9 cellular contexts compared by ENCODE assay signal in genomic region chr21:25456672-25457071, GRCh38.
DNase-seq lines count a peak whose midpoint lies in the region; ATAC-seq, FAIRE-seq and TF ChIP-seq lines count a peak whose summit lies in the region.
"Had no signal": no experiment of that assay in that cellular context is flagged by ENCODE, and none has a peak within 500 bp of the region (broad histone marks: within the 10 kb centered on the region; RNA-seq: fewer than 3 reads in every experiment).

No MANE protein-coding gene starts in this region.

- H3K27me3 ChIP-seq in astrocyte (ENCODE audit: insufficient read depth, low read length): no peaks in the 10 kb centered on the region
- no peaks in the 10 kb centered on the region for H3K27me3 ChIP-seq in sigmoid colon
- no peaks in the 10 kb centered on the region for H3K27me3 ChIP-seq in upper lobe of left lung

- H3K36me3 ChIP-seq in astrocyte (ENCODE audit: insufficient read depth, low read length) (no peaks in the 10 kb centered on the region), sigmoid colon (no peaks in the 10 kb centered on the region), upper lobe of left lung (no peaks in the 10 kb centered on the region)

- no peaks in the 10 kb centered on the region for H3K79me2 ChIP-seq in astrocyte (ENCODE audit: insufficient read depth, low read length)

- peak overlapping the region; percentile 48 for H3K9ac ChIP-seq in astrocyte (ENCODE audit: low read length)

- FAIRE-seq in astrocyte (lab: Jason Lieb, UNC): no peak

- H3K4me3 Mint-ChIP-seq in astrocyte (ENCODE audit: unreplicated experiment): no peak overlapping the region
- H3K4me3 Mint-ChIP-seq in stimulated activated naive B cell treated with anti-CD40 and anti-IgM and Interleukin-4, amounts not matched to agents 10 μg/mL and 1 μg/mL and 100 μg/mL, for 72 hours: peak overlapping the region; percentile 62 to 63

- H3K9me3 ChIP-seq in astrocyte (ENCODE audit: insufficient read depth, low read depth, low read length): no peaks in the 10 kb centered on the region
- no peaks in the 10 kb centered on the region for H3K9me3 ChIP-seq in sigmoid colon
- no peaks in the 10 kb centered on the region for H3K9me3 ChIP-seq in upper lobe of left lung

- H3K4me2 ChIP-seq in astrocyte (ENCODE audit: low read length): peak overlapping the region; percentile 64

- peaks cover 15% of the 10 kb centered on the region for H3K4me1 Mint-ChIP-seq in astrocyte (ENCODE audit: low read depth, unreplicated experiment)
- peaks cover 40 to 67% of the 10 kb centered on the region in 2 donors for H3K4me1 Mint-ChIP-seq in stimulated activated naive B cell treated with anti-CD40 and anti-IgM and Interleukin-4, amounts not matched to agents 10 μg/mL and 1 μg/mL and 100 μg/mL, for 72 hours

- TF ChIP-seq CTCF in astrocyte (IDR thresholded peaks at IDR 0.05; ENCODE audit: insufficient read depth, low read depth, low read length): no peak
- TF ChIP-seq CTCF in sigmoid colon (IDR thresholded peaks at IDR 0.05): no peak
- TF ChIP-seq CTCF in upper lobe of left lung (IDR thresholded peaks at IDR 0.05): no peak

- no peaks in the 10 kb centered on the region for H3K9me3 Mint-ChIP-seq in astrocyte (ENCODE audit: unreplicated experiment)
- peaks cover 8 to 9% of the 10 kb centered on the region in 2 donors for H3K9me3 Mint-ChIP-seq in stimulated activated naive B cell treated with anti-CD40 and anti-IgM and Interleukin-4, amounts not matched to agents 10 μg/mL and 1 μg/mL and 100 μg/mL, for 72 hours

- H3K27ac ChIP-seq in astrocyte (ENCODE audit: low read depth, low read length): peak overlapping the region; percentile 76
- no peak overlapping the region for H3K27ac ChIP-seq in sigmoid colon
- H3K27ac ChIP-seq in upper lobe of left lung: no peak overlapping the region

- no peaks in the 10 kb centered on the region for H3K27me3 Mint-ChIP-seq in astrocyte (ENCODE audit: low read depth, unreplicated experiment)
- no peaks in the 10 kb centered on the region for H3K27me3 Mint-ChIP-seq in stimulated activated naive B cell treated with anti-CD40 and anti-IgM and Interleukin-4, amounts not matched to agents 10 μg/mL and 1 μg/mL and 100 μg/mL, for 72 hours

- H3K4me3 ChIP-seq in astrocyte (ENCODE audit: insufficient read depth, low read depth, low read length): no peak overlapping the region
- H3K4me3 ChIP-seq in sigmoid colon: no peak overlapping the region
- H3K4me3 ChIP-seq in upper lobe of left lung: no peak overlapping the region

- H3K4me1 ChIP-seq in astrocyte (ENCODE audit: insufficient read depth, low read length) (peaks cover 7% of the 10 kb centered on the region), sigmoid colon (peaks cover 0 to 8% (median 2%) of the 10 kb centered on the region in 4 donors), upper lobe of left lung (peaks cover 0 to 13% (median 7%) of the 10 kb centered on the region in 4 donors)

- H2AFZ ChIP-seq in astrocyte (ENCODE audit: low read depth, low read length): no peak overlapping the region

- no peaks in the 10 kb centered on the region for H4K20me1 ChIP-seq in astrocyte (ENCODE audit: insufficient read depth, low read length)

- WGBS in sigmoid colon, 2 donors: 57 to 60% methylated on average over 3 of the region's 3 CpGs
- WGBS in upper lobe of left lung, 2 donors: 61 to 70% methylated on average over 3 of the region's 3 CpGs

- TF ChIP-seq EP300 in sigmoid colon (IDR thresholded peaks at IDR 0.05) (no peak), upper lobe of left lung (IDR thresholded peaks at IDR 0.05) (no peak)

- ATAC-seq in activated CD4-positive, CD25-positive, alpha-beta regulatory T cell treated with anti-CD3 and anti-CD28 coated beads, Interleukin-2, amount 50 U/mL, for 24 hours: peak; percentile 73 to 78
- ATAC-seq in HG03196 (IDR thresholded peaks at IDR 0.05; ENCODE audit: unreplicated experiment) (peak; percentile 49), upper lobe of left lung (ENCODE audit: low FRiP score in 2 of 2) (no peak)
- ATAC-seq in stimulated activated naive B cell treated with anti-CD40 and anti-IgM and Interleukin-4, amounts not matched to agents 10 μg/mL and 1 μg/mL and 100 μg/mL, for 72 hours (replicated peaks): peak; percentile 79 to 81
- ATAC-seq: Panc1 had no signal

- peak overlapping the region; percentile 54 for H3K27ac Mint-ChIP-seq in astrocyte (ENCODE audit: unreplicated experiment)
- peak overlapping the region; percentile 98 for H3K27ac Mint-ChIP-seq in stimulated activated naive B cell treated with anti-CD40 and anti-IgM and Interleukin-4, amounts not matched to agents 10 μg/mL and 1 μg/mL and 100 μg/mL, for 72 hours

- peaks cover 1% of the 10 kb centered on the region for H3K36me3 Mint-ChIP-seq in astrocyte (ENCODE audit: low read depth, unreplicated experiment)
- H3K36me3 Mint-ChIP-seq in stimulated activated naive B cell treated with anti-CD40 and anti-IgM and Interleukin-4, amounts not matched to agents 10 μg/mL and 1 μg/mL and 100 μg/mL, for 72 hours: peaks cover 10 to 22% of the 10 kb centered on the region in 2 donors

- TF ChIP-seq POLR2A in sigmoid colon (IDR thresholded peaks at IDR 0.05) (no peak), upper lobe of left lung (IDR thresholded peaks at IDR 0.05) (no peak)

- DNase-seq in activated CD4-positive, CD25-positive, alpha-beta regulatory T cell (lab: John Stamatoyannopoulos, UW): no peak
- peak; percentile 86 for DNase-seq in astrocyte (ENCODE audit: low read depth)
- DNase-seq in stimulated activated naive B cell treated with anti-CD40 and anti-IgM and Interleukin-4, amounts not matched to agents 10 μg/mL and 1 μg/mL and 100 μg/mL, for 72 hours: peak; percentile 53
- DNase-seq in cerebellar nuclear complex (lab: John Stamatoyannopoulos, UW): no peak
- no peak for DNase-seq in sigmoid colon
- no peak for DNase-seq in upper lobe of left lung

- intact Hi-C loops in sigmoid colon (cut with DNase I): no loop called here

Comparison
In these comparisons a context has a peak if more than half of its experiments do, and no peak if none do; other contexts are left out.
1. ATAC-seq: peak in activated CD4-positive, CD25-positive, alpha-beta regulatory T cell treated with anti-CD3 and anti-CD28 coated beads, Interleukin-2, amount 50 U/mL, for 24 hours (2 of 2), HG03196 (single experiment) and stimulated activated naive B cell treated with anti-CD40 and anti-IgM and Interleukin-4, amounts not matched to agents 10 μg/mL and 1 μg/mL and 100 μg/mL, for 72 hours (2 of 2); none in upper lobe of left lung (0 of 2).
2. DNase-seq: peak in astrocyte (single experiment) and stimulated activated naive B cell treated with anti-CD40 and anti-IgM and Interleukin-4, amounts not matched to agents 10 μg/mL and 1 μg/mL and 100 μg/mL, for 72 hours (single experiment); none in activated CD4-positive, CD25-positive, alpha-beta regulatory T cell (0 of 4), cerebellar nuclear complex (0 of 2), sigmoid colon (single experiment) and upper lobe of left lung (0 of 2).